ENCODE assay signal across 1 cellular context in the genomic region with DNA sequence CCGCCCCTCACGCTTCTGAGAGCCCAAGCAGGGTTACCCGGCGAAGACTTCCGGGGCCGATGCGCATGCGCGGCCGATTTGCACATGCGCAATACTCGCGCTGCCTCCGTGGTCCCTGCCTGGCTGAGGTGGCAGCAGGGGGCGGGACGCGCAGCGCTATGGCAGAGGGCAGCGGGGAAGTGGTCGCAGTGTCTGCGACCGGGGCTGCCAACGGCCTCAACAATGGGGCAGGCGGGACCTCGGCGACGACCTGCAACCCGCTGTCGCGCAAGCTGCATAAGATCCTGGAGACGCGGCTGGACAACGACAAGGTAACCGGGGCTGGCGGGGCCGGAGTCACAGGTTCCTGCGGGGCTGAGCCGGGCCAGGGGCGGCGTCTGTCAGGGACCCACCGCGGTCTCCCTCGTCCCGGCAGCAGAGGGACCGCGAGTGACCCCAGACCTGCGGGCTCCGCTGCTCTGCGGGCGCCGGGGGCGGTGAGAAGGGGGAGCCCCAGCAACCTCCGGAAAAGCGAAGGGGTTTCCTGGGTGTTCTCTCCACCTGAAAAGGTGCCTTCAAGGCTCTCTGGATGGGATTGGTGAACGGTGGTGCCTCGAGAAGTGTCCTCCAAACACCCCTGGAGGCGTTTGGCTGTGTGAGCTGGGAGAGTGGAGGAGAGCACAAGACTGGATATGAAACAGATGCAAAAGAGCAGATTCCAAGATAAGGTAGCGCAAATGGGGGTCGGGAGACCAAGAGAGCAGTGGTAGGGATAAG.
TF ChIP-seq lines count a peak whose summit lies in the region.

Gene COG6, plus strand, starts transcription at position 94 of the 756 bp plus-strand sequence. Its CDS starts 65 bp downstream, at position 159.

TF ChIP-seq in HepG2, 621 proteins besides CTCF, POLR2A, EP300 and RAD21 (continued from another document and continues in another):
- peak; percentile 43; the same call in 1 of the 2 replicates for TF ChIP-seq CSRNP1 (CRISPR knock-in tag; IDR thresholded peaks at IDR 0.05)
- peak; percentile 76 for TF ChIP-seq HOXA3 (CRISPR knock-in tag; IDR thresholded peaks at IDR 0.05)
- TF ChIP-seq GATAD1 (CRISPR knock-in tag; IDR thresholded peaks at IDR 0.05), result peak; percentile 85
- peak; percentile 46; the same call in 1 of the 2 replicates for TF ChIP-seq ZC3H13 (CRISPR knock-in tag; IDR thresholded peaks at IDR 0.05)
- no peak for TF ChIP-seq MIXL1 (CRISPR knock-in tag; IDR thresholded peaks at IDR 0.05)
- TF ChIP-seq ZNF878 (CRISPR knock-in tag; IDR thresholded peaks at IDR 0.05), result no peak
- no peak for TF ChIP-seq ZNF510 (CRISPR knock-in tag; IDR thresholded peaks at IDR 0.05; ENCODE audit: low read depth)
- no peak for TF ChIP-seq HMGA1 (CRISPR knock-in tag; conservative IDR thresholded peaks at IDR 0.05)
- TF ChIP-seq, protein P1, sequence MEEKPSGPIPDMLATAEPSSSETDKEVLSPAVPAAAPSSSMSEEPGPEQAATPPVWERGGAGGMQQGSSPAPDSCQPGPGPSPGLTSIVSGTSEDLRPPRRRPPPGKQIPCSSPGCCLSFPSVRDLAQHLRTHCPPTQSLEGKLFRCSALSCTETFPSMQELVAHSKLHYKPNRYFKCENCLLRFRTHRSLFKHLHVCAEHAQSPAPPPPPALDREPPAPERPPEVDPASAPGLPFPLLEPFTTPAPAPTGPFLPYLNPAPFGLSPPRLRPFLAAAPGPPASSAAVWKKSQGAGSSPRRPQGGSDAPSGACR (CRISPR knock-in tag; IDR thresholded peaks at IDR 0.05), result 0 out of 2 replicates have a peak, but pooled peaks have one; percentile 49
- peak; percentile 72; the same call in 1 of the 2 replicates for TF ChIP-seq ZNF451 (CRISPR knock-in tag; IDR thresholded peaks at IDR 0.05)
- TF ChIP-seq NCOA1 (CRISPR knock-in tag; IDR thresholded peaks at IDR 0.05), result no peak
- TF ChIP-seq DZIP1 (CRISPR knock-in tag; IDR thresholded peaks at IDR 0.05), result 0 out of 2 replicates have a peak, but pooled peaks have one; percentile 53
- TF ChIP-seq TAF15 (IDR thresholded peaks at IDR 0.05; ENCODE audit: low read depth, low read length, poor library complexity, severe bottlenecking), result no peak
- TF ChIP-seq MXI1 (IDR thresholded peaks at IDR 0.05; ENCODE audit: borderline replicate concordance, low read depth, low read length), result 0 out of 3 replicates have a peak, but pooled peaks have one; percentile 21
- TF ChIP-seq, protein P2, sequence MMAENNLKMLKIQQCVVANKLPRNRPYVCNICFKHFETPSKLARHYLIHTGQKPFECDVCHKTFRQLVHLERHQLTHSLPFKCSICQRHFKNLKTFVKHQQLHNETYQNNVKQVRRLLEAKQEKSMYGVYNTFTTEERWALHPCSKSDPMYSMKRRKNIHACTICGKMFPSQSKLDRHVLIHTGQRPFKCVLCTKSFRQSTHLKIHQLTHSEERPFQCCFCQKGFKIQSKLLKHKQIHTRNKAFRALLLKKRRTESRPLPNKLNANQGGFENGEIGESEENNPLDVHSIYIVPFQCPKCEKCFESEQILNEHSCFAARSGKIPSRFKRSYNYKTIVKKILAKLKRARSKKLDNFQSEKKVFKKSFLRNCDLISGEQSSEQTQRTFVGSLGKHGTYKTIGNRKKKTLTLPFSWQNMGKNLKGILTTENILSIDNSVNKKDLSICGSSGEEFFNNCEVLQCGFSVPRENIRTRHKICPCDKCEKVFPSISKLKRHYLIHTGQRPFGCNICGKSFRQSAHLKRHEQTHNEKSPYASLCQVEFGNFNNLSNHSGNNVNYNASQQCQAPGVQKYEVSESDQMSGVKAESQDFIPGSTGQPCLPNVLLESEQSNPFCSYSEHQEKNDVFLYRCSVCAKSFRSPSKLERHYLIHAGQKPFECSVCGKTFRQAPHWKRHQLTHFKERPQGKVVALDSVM (CRISPR knock-in tag; IDR thresholded peaks at IDR 0.05), result no peak
- TF ChIP-seq IKZF1 (IDR thresholded peaks at IDR 0.05), result no peak
- peak; percentile 72; the same call in 1 of the 2 replicates for TF ChIP-seq KMT2A (CRISPR knock-in tag; IDR thresholded peaks at IDR 0.05)
- TF ChIP-seq ZNF598 (CRISPR knock-in tag; IDR thresholded peaks at IDR 0.05; ENCODE audit: borderline replicate concordance), result peak; percentile 51; the same call in 1 of the 2 replicates
- 0 out of 2 replicates have a peak, but pooled peaks have one; percentile 34 for TF ChIP-seq ERF (CRISPR knock-in tag; IDR thresholded peaks at IDR 0.05)
- TF ChIP-seq MAFF (IDR thresholded peaks at IDR 0.05; ENCODE audit: low read depth, low read length), result no peak
- TF ChIP-seq, protein P3, sequence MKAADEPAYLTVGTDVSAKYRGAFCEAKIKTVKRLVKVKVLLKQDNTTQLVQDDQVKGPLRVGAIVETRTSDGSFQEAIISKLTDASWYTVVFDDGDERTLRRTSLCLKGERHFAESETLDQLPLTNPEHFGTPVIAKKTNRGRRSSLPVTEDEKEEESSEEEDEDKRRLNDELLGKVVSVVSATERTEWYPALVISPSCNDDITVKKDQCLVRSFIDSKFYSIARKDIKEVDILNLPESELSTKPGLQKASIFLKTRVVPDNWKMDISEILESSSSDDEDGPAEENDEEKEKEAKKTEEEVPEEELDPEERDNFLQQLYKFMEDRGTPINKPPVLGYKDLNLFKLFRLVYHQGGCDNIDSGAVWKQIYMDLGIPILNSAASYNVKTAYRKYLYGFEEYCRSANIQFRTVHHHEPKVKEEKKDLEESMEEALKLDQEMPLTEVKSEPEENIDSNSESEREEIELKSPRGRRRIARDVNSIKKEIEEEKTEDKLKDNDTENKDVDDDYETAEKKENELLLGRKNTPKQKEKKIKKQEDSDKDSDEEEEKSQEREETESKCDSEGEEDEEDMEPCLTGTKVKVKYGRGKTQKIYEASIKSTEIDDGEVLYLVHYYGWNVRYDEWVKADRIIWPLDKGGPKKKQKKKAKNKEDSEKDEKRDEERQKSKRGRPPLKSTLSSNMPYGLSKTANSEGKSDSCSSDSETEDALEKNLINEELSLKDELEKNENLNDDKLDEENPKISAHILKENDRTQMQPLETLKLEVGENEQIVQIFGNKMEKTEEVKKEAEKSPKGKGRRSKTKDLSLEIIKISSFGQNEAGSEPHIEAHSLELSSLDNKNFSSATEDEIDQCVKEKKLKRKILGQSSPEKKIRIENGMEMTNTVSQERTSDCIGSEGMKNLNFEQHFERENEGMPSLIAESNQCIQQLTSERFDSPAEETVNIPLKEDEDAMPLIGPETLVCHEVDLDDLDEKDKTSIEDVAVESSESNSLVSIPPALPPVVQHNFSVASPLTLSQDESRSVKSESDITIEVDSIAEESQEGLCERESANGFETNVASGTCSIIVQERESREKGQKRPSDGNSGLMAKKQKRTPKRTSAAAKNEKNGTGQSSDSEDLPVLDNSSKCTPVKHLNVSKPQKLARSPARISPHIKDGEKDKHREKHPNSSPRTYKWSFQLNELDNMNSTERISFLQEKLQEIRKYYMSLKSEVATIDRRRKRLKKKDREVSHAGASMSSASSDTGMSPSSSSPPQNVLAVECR (CRISPR knock-in tag; IDR thresholded peaks at IDR 0.05; ENCODE audit: borderline replicate concordance), result peak; percentile 94
- peak; percentile 46; the same call in 1 of the 2 replicates for TF ChIP-seq ZFP37 (CRISPR knock-in tag; IDR thresholded peaks at IDR 0.05; ENCODE audit: borderline replicate concordance)
- no peak for TF ChIP-seq AFF4 (CRISPR knock-in tag; IDR thresholded peaks at IDR 0.05)
- peak; percentile 86 for TF ChIP-seq SAP130 (CRISPR knock-in tag; IDR thresholded peaks at IDR 0.05; ENCODE audit: low read depth)
- TF ChIP-seq MTF1 (CRISPR knock-in tag; IDR thresholded peaks at IDR 0.05), result 0 out of 2 replicates have a peak, but pooled peaks have one; percentile 39
- TF ChIP-seq ZBTB1 (CRISPR knock-in tag; IDR thresholded peaks at IDR 0.05; ENCODE audit: borderline replicate concordance), result no peak
- peak; percentile 45 for TF ChIP-seq CBX1 (IDR thresholded peaks at IDR 0.05; ENCODE audit: low read depth)
- TF ChIP-seq ARHGAP35 (CRISPR knock-in tag; IDR thresholded peaks at IDR 0.05; ENCODE audit: borderline replicate concordance), result peak; percentile 50; the same call in 1 of the 2 replicates
- no peak for TF ChIP-seq KDM6A (CRISPR knock-in tag; IDR thresholded peaks at IDR 0.05; ENCODE audit: low read depth)
- peak; percentile 96 for TF ChIP-seq YEATS4 (CRISPR knock-in tag; IDR thresholded peaks at IDR 0.05; ENCODE audit: borderline replicate concordance)
- peak; percentile 52; the same call in 1 of the 2 replicates for TF ChIP-seq ZNF350 (CRISPR knock-in tag; IDR thresholded peaks at IDR 0.05; ENCODE audit: borderline replicate concordance, low read depth)
- TF ChIP-seq GABPB1 (CRISPR knock-in tag; IDR thresholded peaks at IDR 0.05), result peak; percentile 92
- peak; percentile 75 for TF ChIP-seq THAP11 (CRISPR knock-in tag; IDR thresholded peaks at IDR 0.05)
- peak; percentile 86 for TF ChIP-seq HNRNPL (IDR thresholded peaks at IDR 0.05; ENCODE audit: low read depth, low read length)
- TF ChIP-seq NKX3-1 (CRISPR knock-in tag; IDR thresholded peaks at IDR 0.05), result peak; percentile 71; the same call in 1 of the 2 replicates
- peak; percentile 85 for TF ChIP-seq ELF1 (CRISPR knock-in tag; IDR thresholded peaks at IDR 0.05)
- no peak for TF ChIP-seq PCBP2 (optimal IDR thresholded peaks at IDR 0.05; ENCODE audit: low read depth, low read length, poor library complexity, severe bottlenecking)
- TF ChIP-seq, protein P4, sequence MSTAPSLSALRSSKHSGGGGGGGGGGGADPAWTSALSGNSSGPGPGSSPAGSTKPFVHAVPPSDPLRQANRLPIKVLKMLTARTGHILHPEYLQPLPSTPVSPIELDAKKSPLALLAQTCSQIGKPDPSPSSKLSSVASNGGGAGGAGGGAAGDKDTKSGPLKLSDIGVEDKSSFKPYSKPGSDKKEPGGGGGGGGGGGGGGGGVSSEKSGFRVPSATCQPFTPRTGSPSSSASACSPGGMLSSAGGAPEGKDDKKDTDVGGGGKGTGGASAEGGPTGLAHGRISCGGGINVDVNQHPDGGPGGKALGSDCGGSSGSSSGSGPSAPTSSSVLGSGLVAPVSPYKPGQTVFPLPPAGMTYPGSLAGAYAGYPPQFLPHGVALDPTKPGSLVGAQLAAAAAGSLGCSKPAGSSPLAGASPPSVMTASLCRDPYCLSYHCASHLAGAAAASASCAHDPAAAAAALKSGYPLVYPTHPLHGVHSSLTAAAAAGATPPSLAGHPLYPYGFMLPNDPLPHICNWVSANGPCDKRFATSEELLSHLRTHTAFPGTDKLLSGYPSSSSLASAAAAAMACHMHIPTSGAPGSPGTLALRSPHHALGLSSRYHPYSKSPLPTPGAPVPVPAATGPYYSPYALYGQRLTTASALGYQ (CRISPR knock-in tag; IDR thresholded peaks at IDR 0.05), result 0 out of 2 replicates have a peak, but pooled peaks have one; percentile 21
- TF ChIP-seq ZFYVE20 (CRISPR knock-in tag; IDR thresholded peaks at IDR 0.05; ENCODE audit: borderline replicate concordance, low read depth), result no peak
- TF ChIP-seq ZNF335 (CRISPR knock-in tag; IDR thresholded peaks at IDR 0.05), result no peak
- no peak for TF ChIP-seq ZFP1 (CRISPR knock-in tag; IDR thresholded peaks at IDR 0.05)
- 0 out of 2 replicates have a peak, but pooled peaks have one; percentile 44 for TF ChIP-seq ZNF317 (CRISPR knock-in tag; IDR thresholded peaks at IDR 0.05)
- TF ChIP-seq KAT8 (CRISPR knock-in tag; IDR thresholded peaks at IDR 0.05), result peak; percentile 90
